16 cellular contexts compared by ENCODE assay signal in genomic region chr17:4520881-4521600, GRCh38. TPM values are rescaled to one million over a fixed set of nuclear protein-coding genes. Genes with fewer than 3 reads are reported as not detected.
DNase-seq lines count a peak whose midpoint lies in the region; ATAC-seq and TF ChIP-seq lines count a peak whose summit lies in the region.
"Had no signal": no experiment of that assay in that cellular context is flagged by ENCODE, and none has a peak within 500 bp of the region (broad histone marks: within the 10 kb centered on the region; RNA-seq: fewer than 3 reads in every experiment).

No MANE protein-coding gene starts in this region.

- H3K36me3 Mint-ChIP-seq in nephron (ENCODE audit: low read depth): no peaks in the 10 kb centered on the region

- no peak overlapping the region for H3K4me3 ChIP-seq in RWPE2 (ENCODE audit: severe bottlenecking)
- H3K4me3 ChIP-seq in esophagus squamous epithelium: no peak overlapping the region
- H3K4me3 ChIP-seq: ovary, tibial nerve had no signal

- peak; percentile 78 for DNase-seq in A172 (ENCODE audit: low spot score)
- no peak for DNase-seq in RWPE2 (ENCODE audit: low spot score)
- no peak for DNase-seq in esophagus squamous epithelium (lab: John Stamatoyannopoulos, UW)
- no peak for DNase-seq in activated naive CD4-positive, alpha-beta T cell treated with anti-CD3 and anti-CD28 coated beads, Interleukin-2, amount 50 U/mL, for 16 hours
- DNase-seq: activated B cell treated with CpG ODN at 0.5 μM for 24 hours, EL, Karpas-422, ovary, SIG-M5 had no signal

- H3K4me3 Mint-ChIP-seq in nephron: peak overlapping the region in 2 of 3 experiments; percentile 34
- H3K4me3 Mint-ChIP-seq: activated B cell treated with CpG ODN at 0.5 μM for 24 hours had no signal

- H3K9me3 ChIP-seq in RWPE2 (ENCODE audit: severe bottlenecking) (no peaks in the 10 kb centered on the region), esophagus squamous epithelium (no peaks in the 10 kb centered on the region)
- H3K9me3 ChIP-seq: ovary, tibial nerve had no signal

- ATAC-seq in RWPE2 (ENCODE audit: low read depth) (peak; percentile 88), HG03439 (IDR thresholded peaks at IDR 0.05; ENCODE audit: unreplicated experiment) (no peak), GM21576 (IDR thresholded peaks at IDR 0.05; ENCODE audit: unreplicated experiment) (no peak), HG03135 (IDR thresholded peaks at IDR 0.05; ENCODE audit: unreplicated experiment) (no peak)

- 55 to 72% methylated on average over 8 of the region's 8 CpGs for WGBS in esophagus squamous epithelium, 2 donors

- intact Hi-C loops in esophagus squamous epithelium (cut with DNase I): no loop called here

- peaks cover 8% of the 10 kb centered on the region for H3K27me3 Mint-ChIP-seq in nephron (ENCODE audit: low read depth)

- peak overlapping the region; percentile 29 for H3K27ac ChIP-seq in RWPE2 (ENCODE audit: poor library complexity, severe bottlenecking)
- H3K27ac ChIP-seq in esophagus squamous epithelium: peak overlapping the region; percentile 66 to 93 (median 82)
- H3K27ac ChIP-seq: ovary had no signal

- TF ChIP-seq CTCF in RWPE2 (IDR thresholded peaks at IDR 0.05; ENCODE audit: poor library complexity, severe bottlenecking): no peak
- TF ChIP-seq CTCF in esophagus squamous epithelium (IDR thresholded peaks at IDR 0.05): no peak
- no peak for TF ChIP-seq CTCF in nephron (IDR thresholded peaks at IDR 0.05; ENCODE audit: unreplicated experiment in 3 of 3)

- H3K27ac Mint-ChIP-seq in nephron: peak overlapping the region in 2 of 3 experiments; percentile 82 to 97
- H3K27ac Mint-ChIP-seq: activated B cell treated with CpG ODN at 0.5 μM for 24 hours; activated T-helper 2 cell treated with anti-CD3 and anti-CD28 coated beads, Interferon-gamma antibody, Interleukin-2, Interleukin-4, amounts not matched to agents 10 μg/mL and 5 μg/mL and 100 μg/mL, durations not matched to agents 14 hours and 24 hours and 36 hours had no signal

- no peak for TF ChIP-seq POLR2A in esophagus squamous epithelium (IDR thresholded peaks at IDR 0.05)

- H3K36me3 ChIP-seq in RWPE2 (ENCODE audit: low read depth) (no peaks in the 10 kb centered on the region), esophagus squamous epithelium (no peaks in the 10 kb centered on the region)
- H3K36me3 ChIP-seq: ovary, tibial nerve had no signal

- no peaks in the 10 kb centered on the region for H3K27me3 ChIP-seq in RWPE2 (ENCODE audit: insufficient read depth, poor library complexity, severe bottlenecking)
- no peaks in the 10 kb centered on the region for H3K27me3 ChIP-seq in esophagus squamous epithelium
- H3K27me3 ChIP-seq: ovary, tibial nerve had no signal

- H3K4me1 Mint-ChIP-seq in nephron: peaks cover 44% of the 10 kb centered on the region

- H3K9me3 Mint-ChIP-seq in nephron: no peaks in the 10 kb centered on the region
- H3K9me3 Mint-ChIP-seq: activated B cell treated with CpG ODN at 0.5 μM for 24 hours; activated T-helper 2 cell treated with anti-CD3 and anti-CD28 coated beads, Interferon-gamma antibody, Interleukin-2, Interleukin-4, amounts not matched to agents 10 μg/mL and 5 μg/mL and 100 μg/mL, durations not matched to agents 14 hours and 24 hours and 36 hours had no signal

- H3K4me1 ChIP-seq in RWPE2 (ENCODE audit: insufficient read depth, poor library complexity, severe bottlenecking) (peaks cover 13% of the 10 kb centered on the region), esophagus squamous epithelium (peaks cover 20 to 77% (median 39%) of the 10 kb centered on the region in 3 donors)

RNA-seq across cellular contexts. Expression of gene SPNS2, which starts 22.4 kb away (rescaled TPM):
- total RNA-seq in A172 (2014; rRNA removed; shearing (Covaris generic)): 28.3 and 28.5 TPM in 2 replicates
- 10 to 100 TPM; 36.8 to 66.6 (median 47.6) TPM for total RNA-seq in esophagus squamous epithelium
- total RNA-seq: A673 had no signal

RNA-seq across cellular contexts. Expression of gene MYBBP1A, which starts 34.1 kb away (rescaled TPM):
- 59.0 and 63.5 TPM in 2 replicates for total RNA-seq in A172 (2014; rRNA removed; shearing (Covaris generic))
- 10 to 100 TPM; 32.4 to 70.0 (median 54.4) TPM for total RNA-seq in esophagus squamous epithelium

RNA-seq across cellular contexts. Expression of gene GGT6, which starts 39.3 kb away (rescaled TPM):
- total RNA-seq in A172 (2014; rRNA removed; shearing (Covaris generic)): not detected in 2 replicates
- 100 to 1,000 TPM in 1 of 4 donors, 10 to 100 TPM in 3; 46.0 to 141 (median 68.5) TPM for total RNA-seq in esophagus squamous epithelium
- total RNA-seq: A673; activated B cell treated with CpG ODN at 0.5 μM for 24 hours; activated T-helper 2 cell treated with anti-CD3 and anti-CD28 coated beads, Interferon-gamma antibody, Interleukin-2, Interleukin-4, amounts not matched to agents 10 μg/mL and 5 μg/mL and 100 μg/mL, durations not matched to agents 14 hours and 24 hours and 36 hours; tibial nerve had no signal

Comparison
In these comparisons a context has a peak if more than half of its experiments do, and no peak if none do; other contexts are left out.
1. RNA of gene GGT6, which starts 39.3 kb away (total RNA-seq): 46.0 to 141 TPM in esophagus squamous epithelium; not detected in A172; every median in the first group is over 10 times any median in the second.